Comparison of ENCODE assay signal across 13 cellular contexts in the genomic region with DNA sequence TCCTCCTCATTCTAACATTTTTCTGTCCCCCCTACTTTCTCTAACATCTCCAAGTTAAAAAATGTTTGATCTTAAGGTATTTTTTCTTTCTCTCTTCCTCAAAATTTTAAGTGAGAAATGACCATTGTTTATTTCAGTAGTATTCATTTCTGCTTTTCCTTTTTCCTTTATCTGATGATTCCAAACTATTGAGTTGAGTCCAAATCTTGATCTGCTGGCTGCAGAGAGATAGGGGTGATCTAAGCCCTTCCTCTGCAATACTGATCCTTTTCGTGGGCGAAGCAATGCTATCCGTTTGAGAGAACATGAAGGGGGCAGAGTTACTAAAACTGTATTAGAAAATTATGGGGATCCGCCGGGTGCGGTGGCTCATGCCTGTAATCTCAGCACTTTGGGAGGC. TPM values are rescaled to one million over a fixed set of nuclear protein-coding genes. Genes with fewer than 3 reads are reported as not detected.
A peak's percentile ranks its signal among the peaks of the same experiment; 100 is the strongest.
DNase-seq lines count a peak whose midpoint lies in the region; ATAC-seq and TF ChIP-seq lines count a peak whose summit lies in the region.
"Had no signal": no experiment of that assay in that cellular context is flagged by ENCODE, and none has a peak within 500 bp of the region (broad histone marks: within the 10 kb centered on the region; RNA-seq: fewer than 3 reads in every experiment).

No MANE protein-coding gene starts in this region.

- H3K4me1 Mint-ChIP-seq in GM23338 (peaks cover 30% of the 10 kb centered on the region), naive B cell (peaks cover 27 to 29% (median 27%) of the 10 kb centered on the region in 3 donors)

- no peaks in the 10 kb centered on the region for H3K36me3 ChIP-seq in GM23338 (ENCODE audit: insufficient read depth)
- H3K36me3 ChIP-seq: left lung had no signal

- H3K36me3 Mint-ChIP-seq in GM23338 (ENCODE audit: low read depth) (no peaks in the 10 kb centered on the region; the same call in 2 of the 3 replicates), naive B cell (peaks cover 7 to 8% of the 10 kb centered on the region in 2 donors)

- TF ChIP-seq CTCF in 22Rv1 (IDR thresholded peaks at IDR 0.05): no peak
- TF ChIP-seq CTCF in GM23338 (conservative IDR thresholded peaks at IDR 0.05; ENCODE audit: low read depth in 2 of 2): no peak
- no peak for TF ChIP-seq CTCF in GM13977 (IDR thresholded peaks at IDR 0.05; ENCODE audit: extremely low read depth, insufficient read depth, missing control alignments)

- DNase-seq in GM23338 (ENCODE audit: low spot score) (no peak), cerebellum (ENCODE audit: low spot score) (peak; percentile 44), naive B cell (no peak), GM13977 (ENCODE audit: low spot score) (no peak)
- DNase-seq: activated CD8-positive, alpha-beta T cell treated with anti-CD3 and anti-CD28 coated beads, Interleukin-2, amount 10 ng/mL, durations not matched to agents 7 days and 5 days; activated gamma-delta T cell treated with Interleukin-2 at 50 U/mL for 16 hours; MV-4-11; small intestine had no signal

- H3K9me3 Mint-ChIP-seq in GM23338: no peaks in the 10 kb centered on the region; the same call in 2 of the 3 replicates
- peaks cover 0 to 5% (median 4%) of the 10 kb centered on the region in 7 donors for H3K9me3 Mint-ChIP-seq in naive B cell

- H3K4me3 ChIP-seq in GM23338: peak overlapping the region; percentile 79

- peaks cover 9% of the 10 kb centered on the region; the same call in 1 of the 2 replicates for H3F3A ChIP-seq in GM23338 (replicated peaks; ENCODE audit: low read depth)

- ATAC-seq in GM23338 (no peak), naive B cell (ENCODE audit: low read depth in 2 of 2) (no peak), HG03045 (IDR thresholded peaks at IDR 0.05; ENCODE audit: unreplicated experiment) (no peak), GM19328 (IDR thresholded peaks at IDR 0.05; ENCODE audit: unreplicated experiment) (no peak), HG02981 (IDR thresholded peaks at IDR 0.05; ENCODE audit: unreplicated experiment) (no peak)
- ATAC-seq: activated CD8-positive, alpha-beta T cell treated with anti-CD3 and anti-CD28 coated beads, Interleukin-2, amount 10 ng/mL, durations not matched to agents 7 days and 5 days had no signal

- peaks cover 28% of the 10 kb centered on the region for H3K4me1 ChIP-seq in GM23338 (ENCODE audit: insufficient read depth)

- H3K79me2 ChIP-seq in GM23338 (replicated peaks; ENCODE audit: insufficient read depth): peaks cover 16% of the 10 kb centered on the region

- peaks cover 28% of the 10 kb centered on the region for H3K27me3 Mint-ChIP-seq in GM23338 (ENCODE audit: insufficient read depth, low read depth, poor library complexity)
- peaks cover 63 to 80% (median 75%) of the 10 kb centered on the region in 3 donors for H3K27me3 Mint-ChIP-seq in naive B cell

- in situ Hi-C loops in GM13977 (cut with MboI; ENCODE audit: low pct_unique_long_range_greater_than_20kb, low sequenced_read_pairs, unreplicated experiment): no loop called here

- H3K27ac Mint-ChIP-seq in GM23338: no peak overlapping the region
- H3K27ac Mint-ChIP-seq in naive B cell: no peak overlapping the region
- H3K27ac Mint-ChIP-seq: activated CD8-positive, alpha-beta T cell treated with anti-CD3 and anti-CD28 coated beads, Interleukin-2, amount 10 ng/mL, durations not matched to agents 7 days and 5 days had no signal

- H3K9me2 ChIP-seq in GM23338 (ENCODE audit: insufficient read depth): no peaks in the 10 kb centered on the region

- no peaks in the 10 kb centered on the region for H4K20me1 ChIP-seq in GM23338 (replicated peaks; ENCODE audit: insufficient read depth)

- H3K27ac ChIP-seq in 22Rv1: peak overlapping the region; percentile 54
- H3K27ac ChIP-seq in GM23338 (ENCODE audit: low read depth): 0 out of 2 replicates have a peak overlapping the region, but pooled peaks have one; percentile 42
- H3K27ac ChIP-seq: left lung had no signal

- peak overlapping the region; percentile 99 for H2AFZ ChIP-seq in GM23338

- peaks cover 31% of the 10 kb centered on the region for H3K27me3 ChIP-seq in GM23338 (ENCODE audit: insufficient read depth)

- peak overlapping the region; percentile 99 for H3K4me2 ChIP-seq in GM23338

- H3K4me3 Mint-ChIP-seq in GM23338 (peak overlapping the region; percentile 88), naive B cell (peak overlapping the region in 7 of 8 donors; percentile 20 to 93 (median 77))
- H3K4me3 Mint-ChIP-seq: activated CD8-positive, alpha-beta T cell treated with anti-CD3 and anti-CD28 coated beads, Interleukin-2, amount 10 ng/mL, durations not matched to agents 7 days and 5 days had no signal

TF ChIP-seq in GM23338, 12 proteins besides CTCF, POLR2A, EP300 and RAD21 (continues in another document):
- TF ChIP-seq POLR2AphosphoS5 (IDR thresholded peaks at IDR 0.05; ENCODE audit: low read depth) (no peak), REST (IDR thresholded peaks at IDR 0.05; ENCODE audit: unreplicated experiment) (no peak), ZNF331 (CRISPR knock-in tag; IDR thresholded peaks at IDR 0.05; ENCODE audit: low read depth) (no peak), EZH2phosphoT487 (IDR thresholded peaks at IDR 0.05; ENCODE audit: unreplicated experiment) (no peak), STAT1 (IDR thresholded peaks at IDR 0.05; ENCODE audit: unreplicated experiment) (no peak), CREB1 (CRISPR knock-in tag; IDR thresholded peaks at IDR 0.05; ENCODE audit: low read depth) (no peak)

RNA-seq across cellular contexts. Expression of gene NMNAT2, which starts 0.5 kb away (rescaled TPM):
- 8.5 and 10.0 TPM in 2 replicates for total RNA-seq in GM23338 (2014; rRNA removed; shearing (Covaris generic))
- polyA plus RNA-seq in GM23338 (2016; fragmentation: Nextera tagmentation; extraction: Ambion mirVana) (3.6 and 3.8 TPM in 2 replicates), naive B cell (ENCODE audit: low read depth in 6 of 6) (not detected)
- 46.0 TPM for total RNA-seq in cerebellum
- total RNA-seq: activated CD8-positive, alpha-beta T cell treated with anti-CD3 and anti-CD28 coated beads, Interleukin-2, amount 10 ng/mL, durations not matched to agents 7 days and 5 days had no signal

RNA-seq across cellular contexts. Expression of gene SMG7, which starts 53.6 kb away (rescaled TPM):
- total RNA-seq in GM23338 (2014; rRNA removed; shearing (Covaris generic)): 79.4 and 96.4 TPM in 2 replicates
- 33.0 and 33.2 TPM in 2 replicates for polyA plus RNA-seq in GM23338 (2016; fragmentation: Nextera tagmentation; extraction: Ambion mirVana)
- total RNA-seq in cerebellum: 47.0 TPM
- 10 to 100 TPM in 5 of 6 donors, 1 to 10 TPM in 1; 4.1 to 55.6 (median 31.4) TPM for polyA plus RNA-seq in naive B cell (ENCODE audit: low read depth in 6 of 6)
